Comparison of ENCODE assay signal across 1 cellular context in the genomic region with DNA sequence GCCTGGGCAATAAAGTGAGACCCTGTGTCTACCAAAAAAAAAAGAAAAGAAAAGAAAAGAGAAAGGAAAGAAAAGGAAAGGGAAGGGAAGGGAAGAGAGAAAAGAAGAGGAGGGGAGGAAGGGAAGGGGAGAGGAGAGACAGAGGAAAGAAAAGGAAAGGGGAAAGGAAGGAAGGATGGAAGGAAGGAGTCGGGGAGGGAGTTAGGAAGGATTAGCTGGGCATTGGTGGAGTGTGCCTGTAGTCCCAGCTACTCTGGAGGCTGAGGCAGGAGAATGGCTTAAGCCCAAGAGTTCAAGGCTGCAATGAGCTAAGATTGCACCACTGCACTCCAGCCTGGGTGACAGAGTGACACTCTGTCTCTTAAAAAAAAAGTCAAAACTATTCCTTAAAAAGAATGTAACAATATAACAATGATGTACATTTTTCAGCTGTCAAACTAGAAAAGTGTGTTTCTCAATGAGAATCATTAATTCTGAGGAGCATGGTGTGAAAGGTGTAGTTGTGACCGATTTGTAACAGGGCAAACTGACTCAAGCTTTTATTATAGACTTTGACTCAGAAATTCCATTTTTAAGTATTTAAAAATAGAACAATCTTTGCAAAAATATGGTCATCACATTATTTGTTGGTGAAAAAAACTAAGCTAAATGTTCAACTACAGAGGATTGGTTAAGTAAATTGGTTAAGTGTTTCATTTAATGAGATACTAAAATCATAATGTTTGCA.
TF ChIP-seq lines count a peak whose summit lies in the region.

No MANE protein-coding gene starts in this region.

TF ChIP-seq in HepG2, 621 proteins besides CTCF, POLR2A, EP300 and RAD21 (continued from another document):
- TF ChIP-seq ZNF546 (CRISPR knock-in tag; conservative IDR thresholded peaks at IDR 0.05) (no peak), FOXK2 (IDR thresholded peaks at IDR 0.05) (0 out of 2 replicates have a peak, but pooled peaks have one; percentile 15), ZNF3 (CRISPR knock-in tag; IDR thresholded peaks at IDR 0.05) (no peak), POGZ (CRISPR knock-in tag; IDR thresholded peaks at IDR 0.05) (no peak), NBN (conservative IDR thresholded peaks at IDR 0.05) (no peak), HNF4A (CRISPR knock-in tag; IDR thresholded peaks at IDR 0.05) (0 out of 2 replicates have a peak, but pooled peaks have one; percentile 13), ZBTB42 (CRISPR knock-in tag; IDR thresholded peaks at IDR 0.05) (no peak), SMC3 (IDR thresholded peaks at IDR 0.05; ENCODE audit: low read length) (no peak), ZNF224 (CRISPR knock-in tag; IDR thresholded peaks at IDR 0.05) (no peak), RAD51 (IDR thresholded peaks at IDR 0.05; ENCODE audit: borderline replicate concordance) (no peak), KLF16 (CRISPR knock-in tag; IDR thresholded peaks at IDR 0.05) (no peak), KLF6 (CRISPR knock-in tag; IDR thresholded peaks at IDR 0.05) (no peak), IKZF4 (CRISPR knock-in tag; IDR thresholded peaks at IDR 0.05; ENCODE audit: borderline replicate concordance, low read depth, not compliant biosample characterization) (no peak), CEBPB (IDR thresholded peaks at IDR 0.05; ENCODE audit: borderline replicate concordance, low read depth, low read length) (peak; percentile 37; the same call in 1 of the 2 replicates), NFYB (CRISPR knock-in tag; IDR thresholded peaks at IDR 0.05) (no peak), ZNF33A (CRISPR knock-in tag; IDR thresholded peaks at IDR 0.05; ENCODE audit: borderline replicate concordance) (no peak), ATF7 (IDR thresholded peaks at IDR 0.05) (0 out of 2 replicates have a peak, but pooled peaks have one; percentile 27), ATF7 (CRISPR knock-in tag; IDR thresholded peaks at IDR 0.05) (no peak)
- TF ChIP-seq, protein P1, sequence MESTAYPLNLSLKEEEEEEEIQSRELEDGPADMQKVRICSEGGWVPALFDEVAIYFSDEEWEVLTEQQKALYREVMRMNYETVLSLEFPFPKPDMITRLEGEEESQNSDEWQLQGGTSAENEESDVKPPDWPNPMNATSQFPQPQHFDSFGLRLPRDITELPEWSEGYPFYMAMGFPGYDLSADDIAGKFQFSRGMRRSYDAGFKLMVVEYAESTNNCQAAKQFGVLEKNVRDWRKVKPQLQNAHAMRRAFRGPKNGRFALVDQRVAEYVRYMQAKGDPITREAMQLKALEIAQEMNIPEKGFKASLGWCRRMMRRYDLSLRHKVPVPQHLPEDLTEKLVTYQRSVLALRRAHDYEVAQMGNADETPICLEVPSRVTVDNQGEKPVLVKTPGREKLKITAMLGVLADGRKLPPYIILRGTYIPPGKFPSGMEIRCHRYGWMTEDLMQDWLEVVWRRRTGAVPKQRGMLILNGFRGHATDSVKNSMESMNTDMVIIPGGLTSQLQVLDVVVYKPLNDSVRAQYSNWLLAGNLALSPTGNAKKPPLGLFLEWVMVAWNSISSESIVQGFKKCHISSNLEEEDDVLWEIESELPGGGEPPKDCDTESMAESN (CRISPR knock-in tag; conservative IDR thresholded peaks at IDR 0.05): no peak
- TF ChIP-seq, protein P2, sequence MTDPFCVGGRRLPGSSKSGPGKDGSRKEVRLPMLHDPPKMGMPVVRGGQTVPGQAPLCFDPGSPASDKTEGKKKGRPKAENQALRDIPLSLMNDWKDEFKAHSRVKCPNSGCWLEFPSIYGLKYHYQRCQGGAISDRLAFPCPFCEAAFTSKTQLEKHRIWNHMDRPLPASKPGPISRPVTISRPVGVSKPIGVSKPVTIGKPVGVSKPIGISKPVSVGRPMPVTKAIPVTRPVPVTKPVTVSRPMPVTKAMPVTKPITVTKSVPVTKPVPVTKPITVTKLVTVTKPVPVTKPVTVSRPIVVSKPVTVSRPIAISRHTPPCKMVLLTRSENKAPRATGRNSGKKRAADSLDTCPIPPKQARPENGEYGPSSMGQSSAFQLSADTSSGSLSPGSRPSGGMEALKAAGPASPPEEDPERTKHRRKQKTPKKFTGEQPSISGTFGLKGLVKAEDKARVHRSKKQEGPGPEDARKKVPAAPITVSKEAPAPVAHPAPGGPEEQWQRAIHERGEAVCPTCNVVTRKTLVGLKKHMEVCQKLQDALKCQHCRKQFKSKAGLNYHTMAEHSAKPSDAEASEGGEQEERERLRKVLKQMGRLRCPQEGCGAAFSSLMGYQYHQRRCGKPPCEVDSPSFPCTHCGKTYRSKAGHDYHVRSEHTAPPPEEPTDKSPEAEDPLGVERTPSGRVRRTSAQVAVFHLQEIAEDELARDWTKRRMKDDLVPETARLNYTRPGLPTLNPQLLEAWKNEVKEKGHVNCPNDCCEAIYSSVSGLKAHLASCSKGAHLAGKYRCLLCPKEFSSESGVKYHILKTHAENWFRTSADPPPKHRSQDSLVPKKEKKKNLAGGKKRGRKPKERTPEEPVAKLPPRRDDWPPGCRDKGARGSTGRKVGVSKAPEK (CRISPR knock-in tag; IDR thresholded peaks at IDR 0.05; ENCODE audit: borderline replicate concordance): no peak
- TF ChIP-seq, protein P3, sequence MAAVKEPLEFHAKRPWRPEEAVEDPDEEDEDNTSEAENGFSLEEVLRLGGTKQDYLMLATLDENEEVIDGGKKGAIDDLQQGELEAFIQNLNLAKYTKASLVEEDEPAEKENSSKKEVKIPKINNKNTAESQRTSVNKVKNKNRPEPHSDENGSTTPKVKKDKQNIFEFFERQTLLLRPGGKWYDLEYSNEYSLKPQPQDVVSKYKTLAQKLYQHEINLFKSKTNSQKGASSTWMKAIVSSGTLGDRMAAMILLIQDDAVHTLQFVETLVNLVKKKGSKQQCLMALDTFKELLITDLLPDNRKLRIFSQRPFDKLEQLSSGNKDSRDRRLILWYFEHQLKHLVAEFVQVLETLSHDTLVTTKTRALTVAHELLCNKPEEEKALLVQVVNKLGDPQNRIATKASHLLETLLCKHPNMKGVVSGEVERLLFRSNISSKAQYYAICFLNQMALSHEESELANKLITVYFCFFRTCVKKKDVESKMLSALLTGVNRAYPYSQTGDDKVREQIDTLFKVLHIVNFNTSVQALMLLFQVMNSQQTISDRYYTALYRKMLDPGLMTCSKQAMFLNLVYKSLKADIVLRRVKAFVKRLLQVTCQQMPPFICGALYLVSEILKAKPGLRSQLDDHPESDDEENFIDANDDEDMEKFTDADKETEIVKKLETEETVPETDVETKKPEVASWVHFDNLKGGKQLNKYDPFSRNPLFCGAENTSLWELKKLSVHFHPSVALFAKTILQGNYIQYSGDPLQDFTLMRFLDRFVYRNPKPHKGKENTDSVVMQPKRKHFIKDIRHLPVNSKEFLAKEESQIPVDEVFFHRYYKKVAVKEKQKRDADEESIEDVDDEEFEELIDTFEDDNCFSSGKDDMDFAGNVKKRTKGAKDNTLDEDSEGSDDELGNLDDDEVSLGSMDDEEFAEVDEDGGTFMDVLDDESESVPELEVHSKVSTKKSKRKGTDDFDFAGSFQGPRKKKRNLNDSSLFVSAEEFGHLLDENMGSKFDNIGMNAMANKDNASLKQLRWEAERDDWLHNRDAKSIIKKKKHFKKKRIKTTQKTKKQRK (IDR thresholded peaks at IDR 0.05; ENCODE audit: low read length): no peak
- TF ChIP-seq, protein P4, sequence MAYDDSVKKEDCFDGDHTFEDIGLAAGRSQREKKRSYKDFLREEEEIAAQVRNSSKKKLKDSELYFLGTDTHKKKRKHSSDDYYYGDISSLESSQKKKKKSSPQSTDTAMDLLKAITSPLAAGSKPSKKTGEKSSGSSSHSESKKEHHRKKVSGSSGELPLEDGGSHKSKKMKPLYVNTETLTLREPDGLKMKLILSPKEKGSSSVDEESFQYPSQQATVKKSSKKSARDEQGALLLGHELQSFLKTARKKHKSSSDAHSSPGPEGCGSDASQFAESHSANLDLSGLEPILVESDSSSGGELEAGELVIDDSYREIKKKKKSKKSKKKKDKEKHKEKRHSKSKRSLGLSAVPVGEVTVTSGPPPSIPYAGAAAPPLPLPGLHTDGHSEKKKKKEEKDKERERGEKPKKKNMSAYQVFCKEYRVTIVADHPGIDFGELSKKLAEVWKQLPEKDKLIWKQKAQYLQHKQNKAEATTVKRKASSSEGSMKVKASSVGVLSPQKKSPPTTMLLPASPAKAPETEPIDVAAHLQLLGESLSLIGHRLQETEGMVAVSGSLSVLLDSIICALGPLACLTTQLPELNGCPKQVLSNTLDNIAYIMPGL (CRISPR knock-in tag; IDR thresholded peaks at IDR 0.05; ENCODE audit: borderline replicate concordance in 1 of 2, low read depth in 1 of 2): no peak
- TF ChIP-seq, protein P5, sequence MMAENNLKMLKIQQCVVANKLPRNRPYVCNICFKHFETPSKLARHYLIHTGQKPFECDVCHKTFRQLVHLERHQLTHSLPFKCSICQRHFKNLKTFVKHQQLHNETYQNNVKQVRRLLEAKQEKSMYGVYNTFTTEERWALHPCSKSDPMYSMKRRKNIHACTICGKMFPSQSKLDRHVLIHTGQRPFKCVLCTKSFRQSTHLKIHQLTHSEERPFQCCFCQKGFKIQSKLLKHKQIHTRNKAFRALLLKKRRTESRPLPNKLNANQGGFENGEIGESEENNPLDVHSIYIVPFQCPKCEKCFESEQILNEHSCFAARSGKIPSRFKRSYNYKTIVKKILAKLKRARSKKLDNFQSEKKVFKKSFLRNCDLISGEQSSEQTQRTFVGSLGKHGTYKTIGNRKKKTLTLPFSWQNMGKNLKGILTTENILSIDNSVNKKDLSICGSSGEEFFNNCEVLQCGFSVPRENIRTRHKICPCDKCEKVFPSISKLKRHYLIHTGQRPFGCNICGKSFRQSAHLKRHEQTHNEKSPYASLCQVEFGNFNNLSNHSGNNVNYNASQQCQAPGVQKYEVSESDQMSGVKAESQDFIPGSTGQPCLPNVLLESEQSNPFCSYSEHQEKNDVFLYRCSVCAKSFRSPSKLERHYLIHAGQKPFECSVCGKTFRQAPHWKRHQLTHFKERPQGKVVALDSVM (CRISPR knock-in tag; IDR thresholded peaks at IDR 0.05): 0 out of 2 replicates have a peak, but pooled peaks have one; percentile 13
